Comparison of ENCODE assay signal across 13 cellular contexts in the genomic region with DNA sequence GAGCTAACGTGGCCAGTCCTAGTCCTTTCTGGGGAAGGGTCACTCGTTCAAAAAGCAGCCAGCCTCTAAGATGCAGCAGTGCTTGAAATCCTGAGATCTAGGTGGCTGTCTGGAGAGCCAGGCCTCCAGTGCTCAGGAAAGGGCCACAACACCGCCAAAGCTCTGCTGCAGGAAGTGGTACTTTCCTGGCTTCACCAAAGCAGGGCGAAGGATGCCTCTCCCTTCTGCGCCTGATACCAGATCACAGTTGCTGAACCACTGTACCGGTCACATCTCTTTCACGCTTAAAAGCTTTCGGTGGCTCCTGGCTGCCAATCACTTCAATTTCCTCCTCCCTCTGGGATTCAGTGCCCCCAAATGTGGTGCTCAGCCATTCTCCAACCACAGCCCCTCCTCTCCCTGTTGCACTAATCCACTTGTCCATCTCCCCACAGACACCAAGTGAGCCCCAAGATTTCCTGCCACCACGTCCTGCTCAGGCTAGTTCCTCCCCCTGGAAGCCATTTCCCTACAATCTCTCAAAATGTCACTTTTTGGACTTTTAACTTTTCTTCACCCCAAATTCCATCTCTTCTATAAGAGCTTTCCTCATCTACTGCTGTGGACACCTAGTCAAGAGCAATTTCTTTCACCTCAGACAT.
DNase-seq lines count a peak whose midpoint lies in the region; ATAC-seq and TF ChIP-seq lines count a peak whose summit lies in the region.
"Had no signal": no experiment of that assay in that cellular context is flagged by ENCODE, and none has a peak within 500 bp of the region (broad histone marks: within the 10 kb centered on the region; RNA-seq: fewer than 3 reads in every experiment).

No MANE protein-coding gene starts in this region.

- no peaks in the 10 kb centered on the region for H3K27me3 ChIP-seq in breast epithelium
- no peaks in the 10 kb centered on the region for H3K27me3 ChIP-seq in mammary epithelial cell (ENCODE audit: insufficient read depth, low read length)
- no peaks in the 10 kb centered on the region for H3K27me3 ChIP-seq in layer of hippocampus (ENCODE audit: control insufficient read depth, insufficient read depth, low read length)
- no peaks in the 10 kb centered on the region for H3K27me3 ChIP-seq in upper lobe of right lung
- H3K27me3 ChIP-seq: heart right ventricle had no signal

- DNase-seq in breast epithelium (ENCODE audit: low spot score in 2 of 2) (no peak), mammary epithelial cell (no peak), activated T-cell treated with anti-CD3 and anti-CD28 coated beads for 24 hours (ENCODE audit: low read depth) (peak; percentile 11), upper lobe of right lung (no peak), COLO668 (lab: John Stamatoyannopoulos, UW; ENCODE audit: unreplicated experiment) (no peak), RKO (ENCODE audit: low spot score) (no peak)
- DNase-seq: activated CD4-positive, CD25-positive, alpha-beta regulatory T cell treated with anti-CD3 and anti-CD28 coated beads, Interleukin-2, amount 50 U/mL, for 72 hours; heart right ventricle; midbrain; NCI-H1694 had no signal

- no peaks in the 10 kb centered on the region for H4K20me1 ChIP-seq in mammary epithelial cell (ENCODE audit: insufficient read depth, low read length)

- TF ChIP-seq CTCF in breast epithelium (IDR thresholded peaks at IDR 0.05) (no peak), mammary epithelial cell (conservative IDR thresholded peaks at IDR 0.05 in 1 of 2, IDR thresholded peaks at IDR 0.05 in 1 of 2; ENCODE audit: extremely low read depth in 1 of 2, insufficient read depth in 1 of 2, low read depth in 1 of 2, low read length in 2 of 2) (no peak), upper lobe of right lung (IDR thresholded peaks at IDR 0.05) (no peak)

- WGBS in mammary epithelial cell (ENCODE audit: low coverage, missing lambda C conversion rate), result 91% methylated on average over 8 of the region's 9 CpGs

- BruUV-seq in mammary epithelial cell (replicated peaks; lab: Mats Ljungman, UMichigan), result no TSS peak

- no peak overlapping the region for H2AFZ ChIP-seq in mammary epithelial cell (ENCODE audit: low read depth, low read length)

- H3K36me3 ChIP-seq in breast epithelium, result no peaks in the 10 kb centered on the region
- no peaks in the 10 kb centered on the region for H3K36me3 ChIP-seq in mammary epithelial cell (ENCODE audit: insufficient read depth, low read length)
- no peaks in the 10 kb centered on the region for H3K36me3 ChIP-seq in upper lobe of right lung
- H3K36me3 ChIP-seq: heart right ventricle had no signal

- in situ Hi-C loops in mammary epithelial cell (cut with MboI; ENCODE audit: low sequenced_read_pairs in 2 of 2), result loop anchor here (10.0 to 25.0 kb wide), 2 partner anchors 305 to 912 kb away; a partner anchor contains a TSS

- dilution Hi-C loops in mammary epithelial cell (cut with HindIII; ENCODE audit: low sequenced_read_pairs), result loop anchor here (25.0 kb wide), 1 partner anchor 313 kb away; a partner anchor contains a TSS

- H3K9ac ChIP-seq in mammary epithelial cell (ENCODE audit: insufficient read depth, low read length), result no peak overlapping the region

- CTCF ChIA-PET in mammary epithelial cell (lab: Charles Lee; ENCODE audit: low non-redundant PET), result no interaction called here

- H3K79me2 ChIP-seq in mammary epithelial cell (ENCODE audit: insufficient read depth, low read length), result no peaks in the 10 kb centered on the region

- no peak overlapping the region for H3K4me2 ChIP-seq in mammary epithelial cell (ENCODE audit: insufficient read depth, low read depth, low read length)

- peak overlapping the region; percentile 43 to 98 for H3K27ac ChIP-seq in breast epithelium
- no peak overlapping the region for H3K27ac ChIP-seq in mammary epithelial cell (ENCODE audit: insufficient read depth, low read depth, low read length)
- H3K27ac ChIP-seq in layer of hippocampus (ENCODE audit: low read depth, low read length), result peak overlapping the region; percentile 11
- no peak overlapping the region for H3K27ac ChIP-seq in upper lobe of right lung

- ATAC-seq in upper lobe of right lung (peak; percentile 29), HG03139 (IDR thresholded peaks at IDR 0.05; ENCODE audit: unreplicated experiment) (no peak)
- ATAC-seq: heart right ventricle had no signal

- TF ChIP-seq POLR2A in breast epithelium (IDR thresholded peaks at IDR 0.05), result no peak

- H3K4me3 ChIP-seq in breast epithelium (no peak overlapping the region), mammary epithelial cell (replicated peaks in 1 of 3; ENCODE audit: insufficient read depth in 1 of 3, low read depth in 2 of 3, low read length in 3 of 3) (no peak overlapping the region), upper lobe of right lung (no peak overlapping the region)
- H3K4me3 ChIP-seq: heart right ventricle, skin epidermis had no signal

- H3K9me3 ChIP-seq in breast epithelium (no peaks in the 10 kb centered on the region), mammary epithelial cell (replicated peaks; ENCODE audit: insufficient read depth, low read length) (no peaks in the 10 kb centered on the region), upper lobe of right lung (no peaks in the 10 kb centered on the region)
- H3K9me3 ChIP-seq: heart right ventricle had no signal

- H3K4me1 ChIP-seq in breast epithelium (peaks cover 11 to 16% of the 10 kb centered on the region in 2 donors), mammary epithelial cell (ENCODE audit: insufficient read depth, low read length) (peaks cover 19% of the 10 kb centered on the region), upper lobe of right lung (peaks cover 8% of the 10 kb centered on the region)

- intact Hi-C loops in breast epithelium (cut with DNase I; ENCODE audit: low total_unique reads), result loop anchor here (5.0 to 10.0 kb wide), 2 partner anchors 308 to 915 kb away; no protein-coding TSS in a partner anchor
- intact Hi-C loops in mammary epithelial cell (cut with micrococcal nuclease), result no loop called here
- intact Hi-C loops in upper lobe of right lung (cut with DNase I), result loop anchor here (10.0 kb wide), 1 partner anchor 905 kb away; no protein-coding TSS in a partner anchor

Comparison
In these comparisons a context has a peak if more than half of its experiments do, and no peak if none do; other contexts are left out.
1. H3K27ac ChIP-seq: peak in breast epithelium (2 of 2) and layer of hippocampus (single experiment); none in mammary epithelial cell (single experiment) and upper lobe of right lung (single experiment).